Comparison of ENCODE assay signal across 20 cellular contexts in genomic region chr5:142806769-142807377, GRCh38. TPM values are rescaled to one million over a fixed set of nuclear protein-coding genes. Genes with fewer than 3 reads are reported as not detected.
A peak's percentile ranks its signal among the peaks of the same experiment; 100 is the strongest.
DNase-seq lines count a peak whose midpoint lies in the region; ATAC-seq and TF ChIP-seq lines count a peak whose summit lies in the region.
"Had no signal": no experiment of that assay in that cellular context is flagged by ENCODE, and none has a peak within 500 bp of the region (broad histone marks: within the 10 kb centered on the region; RNA-seq: fewer than 3 reads in every experiment).

No MANE protein-coding gene starts in this region.

- no CpG with 5 or more reads among the region's 3 CpGs for WGBS in neuronal stem cell (ENCODE audit: extremely low coverage in 2 of 2, insufficient read length in 2 of 2, insufficient replicate concordance in 1 of 2), 2 donors
- WGBS in trophoblast cell (ENCODE audit: extremely low coverage, insufficient coverage, insufficient read length) = no CpG with 5 or more reads among the region's 3 CpGs

- TF ChIP-seq CTCF in CD14-positive monocyte (IDR thresholded peaks at IDR 0.05) (no peak), GM23338 (conservative IDR thresholded peaks at IDR 0.05; ENCODE audit: low read depth in 2 of 2) (no peak), RWPE1 (conservative IDR thresholded peaks at IDR 0.05; ENCODE audit: low read depth) (no peak)

- no peak overlapping the region for H3K4me3 ChIP-seq in GM23338
- H3K4me3 ChIP-seq in neuronal stem cell (ENCODE audit: low read length in 2 of 2) = no peak overlapping the region
- H3K4me3 ChIP-seq in trophoblast cell (ENCODE audit: low read depth, low read length) = no peak overlapping the region
- H3K4me3 ChIP-seq in Karpas-422 (ENCODE audit: low read length) = no peak overlapping the region
- H3K4me3 ChIP-seq: GM23248, lung, pancreas, thyroid gland had no signal

- peak overlapping the region; percentile 95 to 100 (median 99) for H3K27ac Mint-ChIP-seq in CD14-positive monocyte
- H3K27ac Mint-ChIP-seq in GM23338 = peak overlapping the region; percentile 30; the same call in 1 of the 2 replicates
- H3K27ac Mint-ChIP-seq: activated T-helper 1 cell treated with anti-CD3 and anti-CD28 coated beads, Interleukin-12 subunit alpha, Interleukin-12 subunit beta, Interleukin-2, Interleukin-4 antibody, amounts not matched to agents 30 ng/mL and 10 ng/mL and 1 ng/mL, durations not matched to agents 14 hours and 24 hours and 36 hours had no signal

- peaks cover 94% of the 10 kb centered on the region for H3K4me1 Mint-ChIP-seq in CD14-positive monocyte
- H3K4me1 Mint-ChIP-seq in GM23338 = peaks cover 23% of the 10 kb centered on the region

- no peak for DNase-seq in CD14-positive monocyte (ENCODE audit: low spot score)
- peak; percentile 36 for DNase-seq in GM23338 (ENCODE audit: low spot score)
- DNase-seq in astrocyte of the hippocampus (ENCODE audit: low read depth, low spot score) = peak; percentile 64
- no peak for DNase-seq in neuronal stem cell (ENCODE audit: low spot score)
- no peak for DNase-seq in medulla oblongata (ENCODE audit: extremely low spot score)
- DNase-seq in trophoblast cell = no peak
- DNase-seq in Karpas-422 = no peak
- DNase-seq in RWPE1 (ENCODE audit: low spot score) = no peak
- DNase-seq: activated CD4-positive, alpha-beta T cell treated with anti-CD3 and anti-CD28 coated beads, Interleukin-2, amount 50 U/mL, for 48 hours; cortex of kidney; GM23248; KBM-7; NCI-H187 treated with DMSO at 0.1 percent for 48 hours; pancreas; SHP77 treated with DMSO at 0.1 percent for 48 hours; stimulated activated CD4-positive, alpha-beta T cell treated with anti-CD3 and anti-CD28 coated beads, Interleukin-15, amount 100 ng/mL, for 24 hours; thyroid gland had no signal

- H4K20me1 ChIP-seq in GM23338 (replicated peaks; ENCODE audit: insufficient read depth) = peaks cover 8% of the 10 kb centered on the region; the same call in 1 of the 2 replicates
- H4K20me1 ChIP-seq in Karpas-422 (ENCODE audit: insufficient read depth, low read depth, low read length) = peaks cover 16% of the 10 kb centered on the region; the same call in 1 of the 2 replicates

- H2BK15ac ChIP-seq in neuronal stem cell (ENCODE audit: low read length) = no peak overlapping the region

- peaks cover 20% of the 10 kb centered on the region; the same call in 1 of the 2 replicates for H3K4me1 ChIP-seq in GM23338 (ENCODE audit: insufficient read depth)
- peaks cover 10 to 13% of the 10 kb centered on the region in 2 donors for H3K4me1 ChIP-seq in neuronal stem cell (ENCODE audit: control insufficient read depth in 2 of 2, insufficient read depth in 1 of 2, low read depth in 1 of 2, low read length in 2 of 2)
- H3K4me1 ChIP-seq in trophoblast cell (ENCODE audit: control insufficient read depth in 1 of 2, insufficient read depth in 2 of 2, low read length in 2 of 2) = peaks cover 3 to 4% of the 10 kb centered on the region in 2 experiments
- H3K4me1 ChIP-seq in Karpas-422 (ENCODE audit: low read length) = peaks cover 12% of the 10 kb centered on the region

- no peak overlapping the region for H2AK5ac ChIP-seq in neuronal stem cell (ENCODE audit: low read depth, low read length)
- no peak overlapping the region for H2AK5ac ChIP-seq in trophoblast cell (ENCODE audit: low read length)

- no peak overlapping the region for H4K8ac ChIP-seq in neuronal stem cell (ENCODE audit: low read depth, low read length)
- no peak overlapping the region for H4K8ac ChIP-seq in trophoblast cell (ENCODE audit: low read depth, low read length)

- H3K4me2 ChIP-seq in GM23338 (no peak overlapping the region), neuronal stem cell (ENCODE audit: insufficient read depth, low read length, poor library complexity, severe bottlenecking) (no peak overlapping the region), trophoblast cell (ENCODE audit: low read length) (no peak overlapping the region), Karpas-422 (ENCODE audit: low read depth, low read length, poor library complexity, severe bottlenecking) (no peak overlapping the region)

- H2AFZ ChIP-seq in GM23338 (no peak overlapping the region), neuronal stem cell (ENCODE audit: low read length) (peak overlapping the region; percentile 24), trophoblast cell (ENCODE audit: insufficient read depth, low read length, poor library complexity) (no peak overlapping the region), Karpas-422 (ENCODE audit: low read length) (no peak overlapping the region)
- H2AFZ ChIP-seq: GM23248 had no signal

- H3K27me3 ChIP-seq in GM23338 (ENCODE audit: insufficient read depth) (no peaks in the 10 kb centered on the region), neuronal stem cell (ENCODE audit: control insufficient read depth in 3 of 3, insufficient read depth in 3 of 3, low read depth in 1 of 3, low read length in 3 of 3) (no peaks in the 10 kb centered on the region), trophoblast cell (ENCODE audit: insufficient read depth, low read length) (no peaks in the 10 kb centered on the region), Karpas-422 (ENCODE audit: low read length) (no peaks in the 10 kb centered on the region)
- H3K27me3 ChIP-seq: pancreas, thyroid gland had no signal

- H3K79me1 ChIP-seq in neuronal stem cell (ENCODE audit: low read depth, low read length) = no peaks in the 10 kb centered on the region
- no peaks in the 10 kb centered on the region for H3K79me1 ChIP-seq in trophoblast cell (ENCODE audit: low read length)

- H3K4ac ChIP-seq in neuronal stem cell (ENCODE audit: low read length) (no peak overlapping the region), trophoblast cell (ENCODE audit: low read depth, low read length) (no peak overlapping the region)

- no peaks in the 10 kb centered on the region; the same call in 1 of the 2 replicates for H3F3A ChIP-seq in GM23338 (replicated peaks; ENCODE audit: low read depth)

- POLR2A ChIA-PET in RWPE1 (lab: Yijun Ruan, JAX; ENCODE audit: low non-redundant PET) = no interaction called here

- no peak overlapping the region for H3K18ac ChIP-seq in neuronal stem cell (ENCODE audit: low read length)
- no peak overlapping the region for H3K18ac ChIP-seq in trophoblast cell (ENCODE audit: low read length)

- H2BK120ac ChIP-seq in neuronal stem cell (ENCODE audit: low read depth, low read length) (no peak overlapping the region), trophoblast cell (ENCODE audit: insufficient read depth, low read length, poor library complexity) (no peak overlapping the region)

- H3K79me2 ChIP-seq in GM23338 (replicated peaks; ENCODE audit: insufficient read depth) = peaks cover 53% of the 10 kb centered on the region
- no peaks in the 10 kb centered on the region for H3K79me2 ChIP-seq in trophoblast cell (ENCODE audit: control insufficient read depth, insufficient read depth, low read length, poor library complexity)
- H3K79me2 ChIP-seq in Karpas-422 (ENCODE audit: low read length) = no peaks in the 10 kb centered on the region

- H3K14ac ChIP-seq in neuronal stem cell (ENCODE audit: low read length) = no peak overlapping the region
- no peak overlapping the region for H3K14ac ChIP-seq in trophoblast cell (ENCODE audit: low read length)

- H3K9me3 ChIP-seq in neuronal stem cell (replicated peaks in 1 of 2; ENCODE audit: control insufficient read depth in 2 of 2, insufficient read depth in 1 of 2, low read depth in 1 of 2, low read length in 2 of 2) (no peaks in the 10 kb centered on the region), trophoblast cell (ENCODE audit: insufficient read depth, low read depth, low read length) (no peaks in the 10 kb centered on the region), Karpas-422 (ENCODE audit: low read length) (no peaks in the 10 kb centered on the region)
- H3K9me3 ChIP-seq: pancreas, thyroid gland had no signal

- H3K36me3 Mint-ChIP-seq in CD14-positive monocyte (peaks cover 36 to 60% of the 10 kb centered on the region in 2 donors), GM23338 (ENCODE audit: low read depth) (no peaks in the 10 kb centered on the region)

- peak overlapping the region in 1 of 2 donors; percentile 12 for H3K4me3 Mint-ChIP-seq in CD14-positive monocyte
- H3K4me3 Mint-ChIP-seq in GM23338 = no peak overlapping the region
- H3K4me3 Mint-ChIP-seq: activated T-helper 1 cell treated with anti-CD3 and anti-CD28 coated beads, Interleukin-12 subunit alpha, Interleukin-12 subunit beta, Interleukin-2, Interleukin-4 antibody, amounts not matched to agents 30 ng/mL and 10 ng/mL and 1 ng/mL, durations not matched to agents 14 hours and 24 hours and 36 hours had no signal

- ATAC-seq in GM23338 = peak; percentile 89

- no peak overlapping the region for H4K12ac ChIP-seq in trophoblast cell (ENCODE audit: low read depth, low read length)

- no peak overlapping the region for H3K23ac ChIP-seq in neuronal stem cell (ENCODE audit: low read depth, low read length, poor library complexity)
- no peak overlapping the region for H3K23ac ChIP-seq in trophoblast cell (ENCODE audit: low read length)

- H3K9me3 Mint-ChIP-seq in CD14-positive monocyte (peaks cover 0 to 2% (median 0%) of the 10 kb centered on the region in 7 donors), GM23338 (no peaks in the 10 kb centered on the region)
- H3K9me3 Mint-ChIP-seq: activated T-helper 1 cell treated with anti-CD3 and anti-CD28 coated beads, Interleukin-12 subunit alpha, Interleukin-12 subunit beta, Interleukin-2, Interleukin-4 antibody, amounts not matched to agents 30 ng/mL and 10 ng/mL and 1 ng/mL, durations not matched to agents 14 hours and 24 hours and 36 hours had no signal

- H3K9ac ChIP-seq in neuronal stem cell (ENCODE audit: low read depth, low read length, poor library complexity) (no peak overlapping the region), trophoblast cell (ENCODE audit: low read length) (no peak overlapping the region), Karpas-422 (ENCODE audit: low read length) (no peak overlapping the region)
- H3K9ac ChIP-seq: GM23248 had no signal

- H3K36me3 ChIP-seq in GM23338 (ENCODE audit: insufficient read depth) (no peaks in the 10 kb centered on the region), neuronal stem cell (replicated peaks in 1 of 2; ENCODE audit: control insufficient read depth in 2 of 2, insufficient read depth in 2 of 2, low read length in 2 of 2) (no peaks in the 10 kb centered on the region), trophoblast cell (ENCODE audit: control insufficient read depth in 1 of 2, insufficient read depth in 2 of 2, low read length in 2 of 2) (no peaks in the 10 kb centered on the region), Karpas-422 (ENCODE audit: insufficient read depth, low read length) (no peaks in the 10 kb centered on the region)
- H3K36me3 ChIP-seq: pancreas, thyroid gland had no signal

- H3K27me3 Mint-ChIP-seq in CD14-positive monocyte (ENCODE audit: low read depth in 3 of 3) (peaks cover 0 to 5% (median 0%) of the 10 kb centered on the region in 3 donors), GM23338 (ENCODE audit: insufficient read depth, low read depth, poor library complexity) (peaks cover 3% of the 10 kb centered on the region)

- CTCF ChIA-PET in RWPE1 (lab: Yijun Ruan, JAX) = no interaction called here

- intact Hi-C loops in CD14-positive monocyte (cut with micrococcal nuclease) = loop anchor here (5.0 to 10.0 kb wide), 3 partner anchors 35 to 198 kb away; partner anchors contain the start of gene ARHGAP26 (in 1 of the 2)

- H3K9me2 ChIP-seq in GM23338 (ENCODE audit: insufficient read depth) (no peaks in the 10 kb centered on the region), Karpas-422 (replicated peaks; ENCODE audit: insufficient read depth, low read length) (no peaks in the 10 kb centered on the region)

- H2BK12ac ChIP-seq in neuronal stem cell (ENCODE audit: low read length) (no peak overlapping the region), trophoblast cell (ENCODE audit: low read length) (no peak overlapping the region)

- H3K27ac ChIP-seq in GM23338 (ENCODE audit: low read depth) = 0 out of 2 replicates have a peak overlapping the region, but pooled peaks have one; percentile 15
- H3K27ac ChIP-seq in neuronal stem cell (replicated peaks; ENCODE audit: low read length) = no peak overlapping the region
- H3K27ac ChIP-seq in trophoblast cell (ENCODE audit: low read depth, low read length) = no peak overlapping the region
- no peak overlapping the region for H3K27ac ChIP-seq in Karpas-422 (ENCODE audit: low read length)
- H3K27ac ChIP-seq in RWPE1 = no peak overlapping the region
- H3K27ac ChIP-seq: C4-2B, GM23248, pancreas had no signal

- no peak overlapping the region for H2BK5ac ChIP-seq in neuronal stem cell (ENCODE audit: low read length)
- no peak overlapping the region for H2BK5ac ChIP-seq in trophoblast cell (ENCODE audit: low read depth, low read length, poor library complexity)

- H4K91ac ChIP-seq in neuronal stem cell (ENCODE audit: low read depth, low read length, poor library complexity) (no peak overlapping the region), trophoblast cell (ENCODE audit: low read depth, low read length) (no peak overlapping the region)

RNA-seq across cellular contexts. Expression of gene ARHGAP26, which starts 36.7 kb away (rescaled TPM):
- polyA plus RNA-seq in CD14-positive monocyte (10 to 100 TPM; 26.5 to 28.7 TPM), GM23338 (2016; fragmentation: Nextera tagmentation; extraction: Ambion mirVana) (9.5 and 10.5 TPM in 2 replicates)
- 11.0 and 16.8 TPM in 2 replicates for total RNA-seq in GM23338 (2014; rRNA removed; shearing (Covaris generic))
- 6.2 TPM for polyA plus RNA-seq in neuronal stem cell (2013, experiment 1 of 2)
- 5.7 TPM for polyA plus RNA-seq in neuronal stem cell (2013, experiment 2 of 2)
- polyA plus RNA-seq in trophoblast cell (2013) = 3.3 and 3.7 TPM in 2 replicates
- 21.8 and 39.8 TPM in 2 replicates for total RNA-seq in Karpas-422 (2014; rRNA removed; shearing (Covaris generic); ENCODE audit: low replicate concordance)

Comparison
In these comparisons a context has a peak if more than half of its experiments do, and no peak if none do; other contexts are left out.
1. DNase-seq: peak in GM23338 (single experiment) and astrocyte of the hippocampus (single experiment); none in CD14-positive monocyte (single experiment), neuronal stem cell (single experiment), medulla oblongata (single experiment), trophoblast cell (0 of 2), Karpas-422 (single experiment) and RWPE1 (single experiment).